In genomic region chr6:10416516-10416862, GRCh38 we compare ENCODE assay signal across 15 cellular contexts. TPM values are rescaled to one million over a fixed set of nuclear protein-coding genes. Genes with fewer than 3 reads are reported as not detected.
A peak's percentile ranks its signal among the peaks of the same experiment; 100 is the strongest.
DNase-seq lines count a peak whose midpoint lies in the region; FAIRE-seq and TF ChIP-seq lines count a peak whose summit lies in the region.
"Had no signal": no experiment of that assay in that cellular context is flagged by ENCODE, and none has a peak within 500 bp of the region (broad histone marks: within the 10 kb centered on the region; RNA-seq: fewer than 3 reads in every experiment).

No MANE protein-coding gene starts in this region.

- H3K56ac ChIP-seq in H9 (ENCODE audit: insufficient read length, low read depth, low read length): no peak overlapping the region

- H3K4me1 ChIP-seq in H9 (ENCODE audit: insufficient read depth, low read length): peaks cover 3% of the 10 kb centered on the region; the same call in 1 of the 2 replicates
- peaks cover 17% of the 10 kb centered on the region for H3K4me1 ChIP-seq in astrocyte (ENCODE audit: insufficient read depth, low read length)
- H3K4me1 ChIP-seq in smooth muscle cell (ENCODE audit: low read depth): peaks cover 32% of the 10 kb centered on the region

- H2BK15ac ChIP-seq in H9 (ENCODE audit: low read depth, low read length): no peak overlapping the region

- H3K9me3 ChIP-seq in H9 (ENCODE audit: control insufficient read depth, low read depth, low read length) (no peaks in the 10 kb centered on the region), astrocyte (ENCODE audit: insufficient read depth, low read depth, low read length) (peaks cover 1% of the 10 kb centered on the region), smooth muscle cell (replicated peaks; ENCODE audit: low read depth) (no peaks in the 10 kb centered on the region)

- no peak overlapping the region for H3K9ac ChIP-seq in H9 (ENCODE audit: extremely low read depth, insufficient read length, low read length)
- no peak overlapping the region for H3K9ac ChIP-seq in astrocyte (ENCODE audit: low read length)
- no peak overlapping the region for H3K9ac ChIP-seq in smooth muscle cell (ENCODE audit: low read depth)

- H3K23ac ChIP-seq in H9 (ENCODE audit: insufficient read length, low read depth, low read length): no peak overlapping the region

- H3F3A ChIP-seq in smooth muscle cell (ENCODE audit: low read depth): no peaks in the 10 kb centered on the region

- no peak overlapping the region for H3K27ac ChIP-seq in H9 (ENCODE audit: insufficient read length, low read depth, low read length)
- no peak overlapping the region for H3K27ac ChIP-seq in astrocyte (ENCODE audit: low read depth, low read length)
- H3K27ac ChIP-seq in smooth muscle cell (ENCODE audit: low read depth): peak overlapping the region; percentile 84
- H3K27ac ChIP-seq: gastroesophageal sphincter had no signal

- no CpG with 5 or more reads among the region's 5 CpGs for WGBS in H9 (ENCODE audit: extremely low coverage, insufficient read length, low lambda C conversion rate)
- 34% methylated on average over 5 of the region's 5 CpGs for WGBS in smooth muscle cell (ENCODE audit: low lambda C conversion rate)

- H4K8ac ChIP-seq in H9 (replicated peaks; ENCODE audit: insufficient read length, low read depth, low read length): no peak overlapping the region

- no peak overlapping the region for H2BK12ac ChIP-seq in H9 (ENCODE audit: insufficient read length, low read depth, low read length)

- H4K20me1 ChIP-seq in H9 (ENCODE audit: control insufficient read depth, insufficient read depth, insufficient read length): no peaks in the 10 kb centered on the region
- H4K20me1 ChIP-seq in astrocyte (ENCODE audit: insufficient read depth, low read length): peaks cover 18% of the 10 kb centered on the region
- H4K20me1 ChIP-seq in smooth muscle cell (ENCODE audit: low read depth): no peaks in the 10 kb centered on the region

- peaks cover 81% of the 10 kb centered on the region for H3K27me3 ChIP-seq in H9 (ENCODE audit: insufficient read depth, low read length)
- H3K27me3 ChIP-seq in astrocyte (ENCODE audit: insufficient read depth, low read length): peaks cover 94% of the 10 kb centered on the region
- H3K27me3 ChIP-seq in smooth muscle cell (ENCODE audit: low read depth): peaks cover 98% of the 10 kb centered on the region

- H3K27ac Mint-ChIP-seq in H9 (no peak overlapping the region), astrocyte (ENCODE audit: unreplicated experiment) (peak overlapping the region; percentile 58), immature natural killer cell (no peak overlapping the region)
- H3K27ac Mint-ChIP-seq: activated naive CD8-positive, alpha-beta T cell treated with anti-CD3 and anti-CD28 coated beads, Interleukin-2, amount 50 U/mL, for 24 hours; stimulated activated naive CD8-positive, alpha-beta T cell treated with anti-CD3 and anti-CD28 coated beads, Interleukin-15, amount 100 ng/mL, for 72 hours had no signal

- DNase-seq in H9 (no peak), astrocyte (ENCODE audit: low read depth) (no peak), immature natural killer cell (no peak), smooth muscle cell (lab: John Stamatoyannopoulos, UW; ENCODE audit: unreplicated experiment) (no peak), DMS114 treated with DMSO at 0.1 percent for 48 hours (lab: John Stamatoyannopoulos, UW; ENCODE audit: unreplicated experiment) (no peak), cerebellar cortex (ENCODE audit: low spot score) (no peak), NCI-H2029 (lab: John Stamatoyannopoulos, UW) (no peak)
- DNase-seq: activated naive CD8-positive, alpha-beta T cell treated with anti-CD3 and anti-CD28 coated beads, Interleukin-2, amount 50 U/mL, for 24 hours; activated T-cell treated with anti-CD3 and anti-CD28 coated beads, Interleukin-2, amount 50 U/mL, for 72 hours; NCI-H446; stimulated activated CD4-positive, alpha-beta T cell treated with anti-CD3 and anti-CD28 coated beads, Interleukin-12 subunit alpha, Interleukin-12 subunit beta, amount 100 ng/mL, for 4 hours; stimulated activated naive CD8-positive, alpha-beta T cell treated with anti-CD3 and anti-CD28 coated beads, Interleukin-15, amount 100 ng/mL, for 72 hours had no signal

- H2BK120ac ChIP-seq in H9 (ENCODE audit: low read depth, low read length, poor library complexity, severe bottlenecking): no peak overlapping the region

- H3T11ph ChIP-seq in H9 (ENCODE audit: low read length): no peak overlapping the region

- no peak overlapping the region for H3K14ac ChIP-seq in H9 (ENCODE audit: insufficient read depth, low read length)

- H2BK5ac ChIP-seq in H9 (ENCODE audit: insufficient read length, low read length): no peak overlapping the region

- no peak overlapping the region for H2AK5ac ChIP-seq in H9 (ENCODE audit: insufficient read length, low read length)

- H3K9me3 Mint-ChIP-seq in H9: peaks cover 5 to 7% of the 10 kb centered on the region in 2 experiments; a peak in 4 of 5 replicates
- H3K9me3 Mint-ChIP-seq in astrocyte (ENCODE audit: unreplicated experiment): peaks cover 33% of the 10 kb centered on the region
- peaks cover 6 to 41% (median 10%) of the 10 kb centered on the region in 6 donors for H3K9me3 Mint-ChIP-seq in immature natural killer cell
- H3K9me3 Mint-ChIP-seq: activated T-cell treated with anti-CD3 and anti-CD28 coated beads, Interleukin-2, amount 50 U/mL, for 72 hours had no signal

- TF ChIP-seq CTCF in H9 (conservative IDR thresholded peaks at IDR 0.05): no peak
- TF ChIP-seq CTCF in astrocyte (IDR thresholded peaks at IDR 0.05; ENCODE audit: insufficient read depth, low read depth, low read length): no peak
- no peak for TF ChIP-seq CTCF in smooth muscle cell (IDR thresholded peaks at IDR 0.05; ENCODE audit: borderline replicate concordance, insufficient read depth, poor library complexity, severe bottlenecking)

- H3K79me2 ChIP-seq in H9 (ENCODE audit: insufficient read depth, low read length) (no peaks in the 10 kb centered on the region), astrocyte (ENCODE audit: insufficient read depth, low read length) (no peaks in the 10 kb centered on the region), smooth muscle cell (ENCODE audit: low read depth) (no peaks in the 10 kb centered on the region)

- H2AFZ ChIP-seq in H9 (ENCODE audit: low read length) (no peak overlapping the region), astrocyte (ENCODE audit: low read depth, low read length) (peak overlapping the region; percentile 3), smooth muscle cell (ENCODE audit: low read depth) (no peak overlapping the region)

- no peaks in the 10 kb centered on the region for H3K36me3 ChIP-seq in astrocyte (ENCODE audit: insufficient read depth, low read length)
- no peaks in the 10 kb centered on the region for H3K36me3 ChIP-seq in smooth muscle cell (ENCODE audit: low read depth)
- H3K36me3 ChIP-seq: gastroesophageal sphincter had no signal

- H3K23me2 ChIP-seq in H9 (ENCODE audit: insufficient read length, low read depth, low read length, poor library complexity, severe bottlenecking): peaks cover 19% of the 10 kb centered on the region

- no peak overlapping the region for H4K5ac ChIP-seq in H9 (ENCODE audit: insufficient read length, low read depth, low read length)

- peak overlapping the region; percentile 20 to 69; a peak in 3 of 5 replicates for H3K4me3 Mint-ChIP-seq in H9
- H3K4me3 Mint-ChIP-seq in astrocyte (ENCODE audit: unreplicated experiment): no peak overlapping the region
- H3K4me3 Mint-ChIP-seq in immature natural killer cell: peak overlapping the region in 3 of 5 donors; percentile 20 to 48 (median 25)

- no peaks in the 10 kb centered on the region; a peak in 1 of 7 replicates for H3K36me3 Mint-ChIP-seq in H9 (ENCODE audit: insufficient read depth in 1 of 3, low read depth in 3 of 3)
- no peaks in the 10 kb centered on the region for H3K36me3 Mint-ChIP-seq in astrocyte (ENCODE audit: low read depth, unreplicated experiment)
- peaks cover 0 to 8% (median 5%) of the 10 kb centered on the region in 3 donors for H3K36me3 Mint-ChIP-seq in immature natural killer cell

- no peak for FAIRE-seq in astrocyte (lab: Jason Lieb, UNC)
- FAIRE-seq: GM18507 had no signal

- H3K4me1 Mint-ChIP-seq in H9 (peaks cover 54 to 81% of the 10 kb centered on the region in 2 experiments), astrocyte (ENCODE audit: low read depth, unreplicated experiment) (peaks cover 11% of the 10 kb centered on the region), immature natural killer cell (peaks cover 21 to 36% of the 10 kb centered on the region in 2 donors)

- H3K79me1 ChIP-seq in H9 (ENCODE audit: insufficient read depth, low read depth, low read length, poor library complexity, severe bottlenecking): no peaks in the 10 kb centered on the region

- H3K4me3 ChIP-seq in astrocyte (ENCODE audit: insufficient read depth, low read depth, low read length): no peak overlapping the region
- H3K4me3 ChIP-seq in smooth muscle cell: peak overlapping the region; percentile 90

- H3K4ac ChIP-seq in H9 (ENCODE audit: low read depth, low read length): no peak overlapping the region

- no peak overlapping the region for H3K18ac ChIP-seq in H9 (ENCODE audit: insufficient read length, low read depth, low read length)

- H3K27me3 Mint-ChIP-seq in H9 (ENCODE audit: low read depth) (peaks cover 99% of the 10 kb centered on the region), astrocyte (ENCODE audit: low read depth, unreplicated experiment) (peaks cover 85% of the 10 kb centered on the region), immature natural killer cell (ENCODE audit: low read depth in 3 of 3) (peaks cover 49 to 73% (median 70%) of the 10 kb centered on the region in 3 donors)

- H2BK20ac ChIP-seq in H9 (ENCODE audit: low read depth, low read length, poor library complexity, severe bottlenecking): no peak overlapping the region

- H3K4me2 ChIP-seq in H9 (ENCODE audit: insufficient read depth, insufficient read length, low read length): peak overlapping the region; percentile 4
- peak overlapping the region; percentile 60 for H3K4me2 ChIP-seq in astrocyte (ENCODE audit: low read length)
- peak overlapping the region; percentile 88 for H3K4me2 ChIP-seq in smooth muscle cell

- no peak overlapping the region for H4K91ac ChIP-seq in H9 (ENCODE audit: insufficient read length, low read depth, low read length)

RNA-seq across cellular contexts. Expression of gene TFAP2A, which starts 1.6 kb away (rescaled TPM):
- total RNA-seq in H9 (2021) (1.6 and 2.6 TPM in 2 replicates), astrocyte (2.1 and 6.6 TPM in 2 replicates), smooth muscle cell (6.2 and 13.6 TPM in 2 replicates)
- polyA plus RNA-seq in immature natural killer cell (not detected), smooth muscle cell (10.1 and 33.9 TPM in 2 replicates)
- total RNA-seq: mononuclear cell had no signal

Comparison
In these comparisons a context has a peak if more than half of its experiments do, and no peak if none do; other contexts are left out.
1. H3K4me2 ChIP-seq: peak in every context shown above with its lines; median percentile 88 in smooth muscle cell; 60 in astrocyte; 4 in H9.